ENCODE assay signal across 8 cellular contexts in the genomic region with DNA sequence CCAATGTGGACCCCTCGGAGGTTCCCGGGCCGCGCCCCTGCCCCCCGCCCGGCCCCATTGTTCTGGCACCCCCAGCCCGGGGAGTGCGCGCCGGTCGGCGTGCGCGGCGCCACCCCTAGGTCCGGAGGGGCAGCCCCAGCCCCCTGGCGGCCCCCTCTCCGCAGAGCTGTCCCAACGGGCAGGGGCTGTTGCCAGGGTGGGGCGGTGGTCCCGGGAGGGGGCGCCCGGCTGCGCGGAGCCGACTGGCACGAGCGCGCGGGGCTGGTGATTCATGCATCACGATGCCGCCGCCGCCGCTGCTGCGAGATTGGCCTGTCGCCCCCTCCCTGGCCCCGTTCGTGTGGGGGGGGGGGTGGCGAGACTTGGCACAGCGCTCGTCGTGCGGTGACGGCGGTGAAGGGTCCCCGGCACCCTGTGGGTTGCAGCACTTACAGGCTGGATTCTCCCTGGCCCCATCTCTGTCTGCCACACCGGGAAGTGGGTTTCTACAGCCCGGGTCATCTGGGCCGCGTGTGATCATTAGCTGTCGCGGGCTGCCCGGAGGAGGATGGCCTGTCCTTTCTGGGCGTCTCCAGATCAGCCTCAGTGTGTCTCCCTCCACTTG. TPM values are rescaled to one million over a fixed set of nuclear protein-coding genes. Genes with fewer than 3 reads are reported as not detected.
DNase-seq lines count a peak whose midpoint lies in the region; ATAC-seq and TF ChIP-seq lines count a peak whose summit lies in the region.

No MANE protein-coding gene starts in this region.

- peaks cover 0 to 32% (median 6%) of the 10 kb centered on the region in 7 donors for H3K27me3 ChIP-seq in heart right ventricle
- peaks cover 0 to 15% (median 0%) of the 10 kb centered on the region in 4 donors for H3K27me3 ChIP-seq in esophagus squamous epithelium
- no peaks in the 10 kb centered on the region for H3K27me3 ChIP-seq in ovary
- H3K27me3 ChIP-seq in vagina = no peaks in the 10 kb centered on the region

- H3K27ac ChIP-seq in heart right ventricle (peak overlapping the region in 4 of 10 donors; percentile 25 to 66 (median 39)), esophagus squamous epithelium (peak overlapping the region; percentile 69 to 88 (median 77)), ovary (peak overlapping the region in 1 of 2 donors; percentile 81), vagina (peak overlapping the region; percentile 88)

- H3K4me1 ChIP-seq in heart right ventricle = peaks cover 0 to 19% (median 9%) of the 10 kb centered on the region in 9 donors
- peaks cover 6 to 48% (median 12%) of the 10 kb centered on the region in 3 donors for H3K4me1 ChIP-seq in esophagus squamous epithelium
- peaks cover 12% of the 10 kb centered on the region for H3K4me1 ChIP-seq in ovary (ENCODE audit: insufficient read depth)
- peaks cover 33% of the 10 kb centered on the region for H3K4me1 ChIP-seq in vagina

- TF ChIP-seq POLR2A in esophagus squamous epithelium (IDR thresholded peaks at IDR 0.05) = peak in 1 of 4 donors; percentile 8
- TF ChIP-seq POLR2A in ovary (IDR thresholded peaks at IDR 0.05) = no peak
- no peak for TF ChIP-seq POLR2A in vagina (IDR thresholded peaks at IDR 0.05)

- no peak for ATAC-seq in heart right ventricle

- no peaks in the 10 kb centered on the region for H3K36me3 ChIP-seq in heart right ventricle
- no peaks in the 10 kb centered on the region for H3K36me3 ChIP-seq in esophagus squamous epithelium
- H3K36me3 ChIP-seq in ovary = no peaks in the 10 kb centered on the region
- H3K36me3 ChIP-seq in vagina = no peaks in the 10 kb centered on the region

- H3K9me3 ChIP-seq in heart right ventricle (no peaks in the 10 kb centered on the region), esophagus squamous epithelium (no peaks in the 10 kb centered on the region), ovary (no peaks in the 10 kb centered on the region), vagina (no peaks in the 10 kb centered on the region)

- intact Hi-C loops in heart right ventricle (cut with DNase I) = no loop called here
- intact Hi-C loops in cardiac septum (cut with DNase I) = loop anchor here (5.0 kb wide), 1 partner anchor 36 kb away; no protein-coding TSS in a partner anchor
- intact Hi-C loops in esophagus squamous epithelium (cut with DNase I) = no loop called here
- intact Hi-C loops in ovary (cut with DNase I) = loop anchor here in 3 of 4 donors (5.0 to 10.0 kb wide), 2 partner anchors 62 to 64 kb away; no protein-coding TSS in a partner anchor
- intact Hi-C loops in vagina (cut with DNase I) = loop anchor here (5.0 to 10.0 kb wide), 2 partner anchors 64 to 172 kb away; no protein-coding TSS in a partner anchor

- TF ChIP-seq CTCF in heart right ventricle (IDR thresholded peaks at IDR 0.05) = no peak
- TF ChIP-seq CTCF in esophagus squamous epithelium (IDR thresholded peaks at IDR 0.05) = no peak
- no peak for TF ChIP-seq CTCF in ovary (IDR thresholded peaks at IDR 0.05)
- TF ChIP-seq CTCF in vagina (IDR thresholded peaks at IDR 0.05) = no peak

- peak overlapping the region; percentile 28 to 62 (median 57) for H3K4me3 ChIP-seq in heart right ventricle
- peak overlapping the region; percentile 54 to 83 (median 66) for H3K4me3 ChIP-seq in esophagus squamous epithelium
- peak overlapping the region; percentile 64 for H3K4me3 ChIP-seq in ovary
- H3K4me3 ChIP-seq in vagina = peak overlapping the region; percentile 69 to 97

- DNase-seq in heart right ventricle (no peak), cardiac septum (ENCODE audit: low spot score) (no peak), activated T-cell treated with anti-CD3 and anti-CD28 coated beads for 48 hours (ENCODE audit: low read depth) (peak; percentile 25), esophagus squamous epithelium (lab: John Stamatoyannopoulos, UW) (no peak), ovary (peak; percentile 45 to 72 (median 64)), vagina (ENCODE audit: extremely low spot score in 2 of 2) (no peak), T1000 (lab: John Stamatoyannopoulos, UW) (no peak), NCI-H1694 (lab: John Stamatoyannopoulos, UW) (no peak)

- 3 to 4% methylated on average over 29 to 55 of the region's 55 CpGs for WGBS in heart right ventricle, 2 donors
- 0% methylated on average over 5 of the region's 55 CpGs; no CpG with 5 or more reads in 1 of the 2 donors for WGBS in esophagus squamous epithelium, 2 donors
- 1 to 4% (median 3%) methylated on average over 8 to 55 of the region's 55 CpGs for WGBS in ovary, 3 donors

- no peak for TF ChIP-seq EP300 in ovary (IDR thresholded peaks at IDR 0.05)

RNA-seq across cellular contexts. Expression of a gene that starts 0.8 kb away (rescaled TPM):
- total RNA-seq in heart right ventricle (10 to 100 TPM in 3 of 10 donors, 1 to 10 TPM in 7; 3.6 to 16.2 (median 7.0) TPM), cardiac septum (14.3 TPM), esophagus squamous epithelium (10 to 100 TPM in 3 of 4 donors, 1 to 10 TPM in 1; 9.3 to 31.3 (median 15.2) TPM), ovary (10 to 100 TPM in 6 of 7 donors, 1 to 10 TPM in 1; 3.6 to 46.7 (median 29.5) TPM), vagina (20.4 TPM)
- polyA plus RNA-seq in heart right ventricle (1 to 10 TPM; 2.0 to 8.0 TPM), ovary (10 to 100 TPM in 1 of 2 donors, 1 to 10 TPM in 1; 8.1 to 15.5 TPM)

Comparison
In these comparisons a context has a peak if more than half of its experiments do, and no peak if none do; other contexts are left out.
1. intact Hi-C loops: an anchor here in cardiac septum (5.0 kb wide), ovary (5.0 to 10.0 kb wide) and vagina (5.0 to 10.0 kb wide); none called in heart right ventricle and esophagus squamous epithelium.
2. DNase-seq: peak in activated T-cell treated with anti-CD3 and anti-CD28 coated beads for 48 hours (single experiment) and ovary (5 of 5); none in heart right ventricle (0 of 2), cardiac septum (single experiment), esophagus squamous epithelium (single experiment), vagina (0 of 2), T1000 (single experiment) and NCI-H1694 (single experiment).
3. Peak in every context shown above with its lines, with median percentiles within 50 percentile points of each other: H3K4me3 ChIP-seq.